In the genomic region with DNA sequence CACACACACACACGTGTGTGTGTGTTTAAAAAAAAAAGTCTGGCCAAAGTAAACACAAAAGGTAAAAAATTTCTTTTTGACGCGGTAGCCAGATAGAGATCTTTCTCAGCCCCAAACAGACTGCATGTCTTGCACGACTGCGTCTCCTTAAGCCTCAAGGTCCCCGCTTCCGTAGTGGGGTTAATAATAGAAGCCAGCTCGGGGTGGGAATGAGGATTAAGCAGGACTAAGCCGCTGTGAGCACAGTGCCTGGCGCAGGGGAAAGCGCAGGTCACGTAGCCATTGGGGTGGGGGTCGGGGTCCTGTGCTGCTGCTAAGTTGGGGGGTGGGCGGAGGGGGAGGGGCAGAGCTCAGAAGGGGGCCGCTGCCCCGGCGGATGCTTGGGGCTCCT, we compare ENCODE assay signal across 8 cellular contexts. TPM values are rescaled to one million over a fixed set of nuclear protein-coding genes. Genes with fewer than 3 reads are reported as not detected.
DNase-seq lines count a peak whose midpoint lies in the region; ATAC-seq and TF ChIP-seq lines count a peak whose summit lies in the region.

No MANE protein-coding gene starts in this region.

- H3K36me3 ChIP-seq in breast epithelium = no peaks in the 10 kb centered on the region
- H3K36me3 ChIP-seq in kidney epithelial cell (ENCODE audit: control insufficient read depth, insufficient read depth, low read length) = no peaks in the 10 kb centered on the region

- H3K9me3 ChIP-seq in breast epithelium = no peaks in the 10 kb centered on the region

- ATAC-seq in HG02610 (IDR thresholded peaks at IDR 0.05; ENCODE audit: unreplicated experiment) = peak; percentile 7

- POLR2A ChIA-PET in RWPE1 (lab: Yijun Ruan, JAX; ENCODE audit: low non-redundant PET) = no interaction called here

- H3K4me3 ChIP-seq in breast epithelium (peak overlapping the region; percentile 87 to 97 (median 96)), kidney epithelial cell (ENCODE audit: low read depth, low read length) (peak overlapping the region; percentile 73)

- H3K4me1 ChIP-seq in breast epithelium = no peaks in the 10 kb centered on the region

- H3K27ac ChIP-seq in RWPE1 (peak overlapping the region; percentile 70), breast epithelium (peak overlapping the region; percentile 92 to 96)

- DNase-seq in EL (peak; percentile 50), RWPE1 (ENCODE audit: low spot score) (peak; percentile 19), breast epithelium (ENCODE audit: low spot score in 2 of 2) (no peak), kidney epithelial cell (ENCODE audit: low read depth) (no peak), superior temporal gyrus (ENCODE audit: extremely low spot score) (no peak), Ammon's horn (ENCODE audit: low spot score) (no peak)
- DNase-seq in stimulated activated CD4-positive, alpha-beta T cell treated with anti-CD3 and anti-CD28 coated beads, Interleukin-4, amount 100 ng/mL, for 24 hours = peak; percentile 20

- intact Hi-C loops in breast epithelium (cut with DNase I; ENCODE audit: low total_unique reads) = no loop called here

- no peak for TF ChIP-seq POLR2A in breast epithelium (IDR thresholded peaks at IDR 0.05)

- TF ChIP-seq CTCF in RWPE1 (conservative IDR thresholded peaks at IDR 0.05; ENCODE audit: low read depth) = no peak
- TF ChIP-seq CTCF in breast epithelium (IDR thresholded peaks at IDR 0.05) = no peak
- TF ChIP-seq CTCF in kidney epithelial cell (IDR thresholded peaks at IDR 0.05; ENCODE audit: insufficient read depth, low read length, poor library complexity, severe bottlenecking) = no peak

- CTCF ChIA-PET in RWPE1 (lab: Yijun Ruan, JAX) = interaction anchor here (0.6 to 1.8 kb wide), 2 partner anchors 9 to 37 kb away, joined by 3 to 6 read pairs; no protein-coding TSS in a partner anchor

- H3K27me3 ChIP-seq in breast epithelium = no peaks in the 10 kb centered on the region
- H3K27me3 ChIP-seq in kidney epithelial cell (ENCODE audit: control insufficient read depth, insufficient read depth, low read length) = no peaks in the 10 kb centered on the region

RNA-seq across cellular contexts. Expression of a gene that starts 0.5 kb away (rescaled TPM):
- 10 to 100 TPM; 42.9 to 72.0 (median 61.9) TPM for total RNA-seq in breast epithelium
- 41.6 and 43.6 TPM in 2 replicates for total RNA-seq in kidney epithelial cell

RNA-seq across cellular contexts. Expression of a gene that starts 47.4 kb away (rescaled TPM):
- total RNA-seq in breast epithelium (10 to 100 TPM; 22.4 to 25.9 (median 25.0) TPM), kidney epithelial cell (22.3 and 44.8 TPM in 2 replicates)

RNA-seq across cellular contexts. Expression of a gene that starts 47.8 kb away (rescaled TPM):
- 10 to 100 TPM; 59.0 to 90.6 (median 65.2) TPM for total RNA-seq in breast epithelium
- 135 and 170 TPM in 2 replicates for total RNA-seq in kidney epithelial cell

RNA-seq across cellular contexts. Expression of a gene that starts 56.8 kb away (rescaled TPM):
- total RNA-seq in breast epithelium (10 to 100 TPM; 12.8 to 31.6 (median 29.2) TPM), kidney epithelial cell (10.7 and 13.6 TPM in 2 replicates)

Comparison
In these comparisons a context has a peak if more than half of its experiments do, and no peak if none do; other contexts are left out.
1. DNase-seq: peak in EL (single experiment), RWPE1 (single experiment) and stimulated activated CD4-positive, alpha-beta T cell treated with anti-CD3 and anti-CD28 coated beads, Interleukin-4, amount 100 ng/mL, for 24 hours (single experiment); none in breast epithelium (0 of 2), kidney epithelial cell (single experiment), superior temporal gyrus (single experiment) and Ammon's horn (single experiment).